23 cellular contexts compared by ENCODE assay signal in the genomic region with DNA sequence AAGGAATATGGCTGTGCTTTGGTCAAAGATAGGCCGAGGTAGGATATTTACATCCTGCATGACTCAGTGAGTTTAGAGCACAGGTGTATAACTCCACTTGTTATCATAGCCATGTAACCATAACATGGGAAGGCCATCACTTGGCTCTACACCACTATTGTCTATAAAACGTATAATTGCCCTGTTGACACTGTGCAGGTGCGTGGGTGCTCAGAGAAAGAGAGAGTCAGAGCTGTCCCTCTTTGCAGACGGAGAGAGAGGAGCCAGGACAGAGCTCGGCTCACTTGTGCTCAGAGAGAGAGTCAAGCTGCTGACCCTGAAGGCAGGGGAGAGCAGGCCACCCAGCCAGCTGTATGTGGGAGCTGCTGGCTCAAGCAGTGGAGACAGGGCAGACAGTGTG. TPM values are rescaled to one million over a fixed set of nuclear protein-coding genes. Genes with fewer than 3 reads are reported as not detected.
"Had no signal": no experiment of that assay in that cellular context is flagged by ENCODE, and none has a peak within 500 bp of the region (broad histone marks: within the 10 kb centered on the region; RNA-seq: fewer than 3 reads in every experiment).

No MANE protein-coding gene starts in this region.

- H3K27ac ChIP-seq: body of pancreas, psoas muscle, skin epidermis, tibial nerve, uterus had no signal

- DNase-seq: activated CD4-positive, alpha-beta T cell treated with anti-CD3 and anti-CD28 coated beads, Interleukin-2, amount 50 U/mL, for 1 hour; activated CD4-positive, CD25-positive, alpha-beta regulatory T cell treated with anti-CD3 and anti-CD28 coated beads, Interleukin-2, amount 50 U/mL, for 72 hours; activated CD8-positive, alpha-beta memory T cell treated with anti-CD3 and anti-CD28 coated beads, Interleukin-2, amount 50 U/mL, for 4 hours; activated naive CD4-positive, alpha-beta T cell treated with anti-CD3 and anti-CD28 coated beads for 36 hours; activated T-cell treated with anti-CD3 and anti-CD28 coated beads, Interleukin-2, amount 50 U/mL, for 4 hours; body of pancreas; effector memory CD8-positive, alpha-beta T cell; foreskin fibroblast; hippocampal formation; islet precursor cell; midbrain; psoas muscle; right cardiac atrium; stimulated activated naive CD8-positive, alpha-beta T cell treated with anti-CD3 and anti-CD28 coated beads, Interleukin-15, Interleukin-2, amounts not matched to agents 100 U/mL and 50 U/mL, for 24 hours; substantia nigra; uterus had no signal

- H3K4me3 ChIP-seq: body of pancreas, lung, psoas muscle, skin epidermis, tibial nerve, uterus had no signal

- H3K27me3 ChIP-seq: tibial nerve, uterus had no signal

- H3K27ac Mint-ChIP-seq: activated naive CD4-positive, alpha-beta T cell treated with anti-CD3 and anti-CD28 coated beads for 36 hours; effector memory CD8-positive, alpha-beta T cell had no signal

- H3K36me3 ChIP-seq: tibial nerve, uterus had no signal

- ATAC-seq: activated T-cell treated with anti-CD3 and anti-CD28 coated beads, Interleukin-2, amount 50 U/mL, for 4 hours; body of pancreas; effector memory CD8-positive, alpha-beta T cell; left lobe of liver; psoas muscle; right cardiac atrium; stimulated activated naive CD8-positive, alpha-beta T cell treated with anti-CD3 and anti-CD28 coated beads, Interleukin-15, Interleukin-2, amounts not matched to agents 100 U/mL and 50 U/mL, for 24 hours had no signal

- H3K4me1 ChIP-seq: body of pancreas, psoas muscle, tibial nerve, uterus had no signal

- H3K9me3 ChIP-seq: body of pancreas, psoas muscle, tibial nerve, uterus had no signal

- H3K4me3 Mint-ChIP-seq: activated naive CD4-positive, alpha-beta T cell treated with anti-CD3 and anti-CD28 coated beads for 36 hours; activated T-cell treated with anti-CD3 and anti-CD28 coated beads, Interleukin-2, amount 50 U/mL, for 4 hours; effector memory CD8-positive, alpha-beta T cell had no signal

- H3K9me3 Mint-ChIP-seq: activated naive CD4-positive, alpha-beta T cell treated with anti-CD3 and anti-CD28 coated beads for 36 hours; activated T-cell treated with anti-CD3 and anti-CD28 coated beads, Interleukin-2, amount 50 U/mL, for 4 hours; effector memory CD8-positive, alpha-beta T cell had no signal

RNA-seq across cellular contexts. Expression of a gene that starts 46.0 kb away (rescaled TPM):
- total RNA-seq: activated naive CD4-positive, alpha-beta T cell treated with anti-CD3 and anti-CD28 coated beads for 36 hours; activated T-cell treated with anti-CD3 and anti-CD28 coated beads, Interleukin-2, amount 50 U/mL, for 4 hours; body of pancreas; cardiac septum; dermis microvascular lymphatic vessel endothelial cell; left lobe of liver; lung; osteocyte; psoas muscle; right cardiac atrium; tibial nerve; uterus had no signal
- polyA plus RNA-seq: lung, right cardiac atrium had no signal
